Comparison of ENCODE assay signal across 34 cellular contexts in the genomic region with DNA sequence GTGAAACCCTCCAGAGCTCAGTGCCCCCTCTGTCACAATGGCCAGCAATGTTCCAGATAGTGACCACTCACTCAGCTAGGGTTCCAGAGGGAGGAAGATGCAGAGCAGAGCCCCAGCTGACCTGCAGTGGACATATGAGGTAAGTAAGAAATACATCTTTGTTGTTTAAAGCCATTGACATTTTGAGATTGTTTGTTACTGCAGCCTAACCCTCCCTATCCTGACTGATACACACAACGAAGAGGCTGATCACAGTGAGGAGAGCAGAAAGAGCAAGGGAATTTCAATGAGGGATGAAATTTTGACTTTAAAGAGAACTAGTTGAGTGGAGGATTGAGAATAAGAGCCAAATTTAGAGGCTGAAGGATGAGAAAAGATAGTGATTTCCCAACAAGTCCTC. TPM values are rescaled to one million over a fixed set of nuclear protein-coding genes. Genes with fewer than 3 reads are reported as not detected.
"Had no signal": no experiment of that assay in that cellular context is flagged by ENCODE, and none has a peak within 500 bp of the region (broad histone marks: within the 10 kb centered on the region; RNA-seq: fewer than 3 reads in every experiment).

No MANE protein-coding gene starts in this region.

- H3K27me3 ChIP-seq: neutrophil, ovary, spleen, suprapubic skin, thyroid gland, tibial nerve, upper lobe of left lung, vagina had no signal

- H3K27ac Mint-ChIP-seq: naive thymus-derived CD4-positive, alpha-beta T cell; natural killer cell; nephron progenitor cell; progenitor cell of endocrine pancreas; stimulated activated memory B cell treated with anti-CD40 and anti-IgM and Interleukin-4, amounts not matched to agents 10 μg/mL and 1 μg/mL and 100 μg/mL, for 72 hours; stimulated activated naive CD8-positive, alpha-beta T cell treated with anti-CD3 and anti-CD28 coated beads, Interleukin-15, amount 100 ng/mL, for 72 hours had no signal

- DNase-seq: naive thymus-derived CD4-positive, alpha-beta T cell; natural killer cell; nephron progenitor cell; nucleus accumbens; ovary; posterior cingulate gyrus; psoas muscle; right cardiac atrium; spleen; stimulated activated CD4-positive, alpha-beta T cell treated with anti-CD3 and anti-CD28 coated beads, Interleukin-12 subunit alpha, Interleukin-12 subunit beta, amount 100 ng/mL, for 4 hours; stimulated activated CD4-positive, alpha-beta T cell treated with anti-CD3 and anti-CD28 coated beads, Interleukin-1b, Interleukin-23, amount 100 ng/mL, for 48 hours; stimulated activated CD4-positive, alpha-beta T cell treated with anti-CD3 and anti-CD28 coated beads, Interleukin-4, amount 100 ng/mL, for 1 hour; stimulated activated CD4-positive, alpha-beta T cell treated with anti-CD3 and anti-CD28 coated beads, Interleukin-4, amount 100 ng/mL, for 4 hours; stimulated activated CD8-positive, alpha-beta memory T cell treated with anti-CD3 and anti-CD28 coated beads, Interleukin-4, amount 100 ng/mL, for 48 hours; stimulated activated naive CD4-positive, alpha-beta T cell; stimulated activated naive CD8-positive, alpha-beta T cell treated with anti-CD3 and anti-CD28 coated beads, Interleukin-15, amount 100 ng/mL, for 72 hours; stimulated activated naive CD8-positive, alpha-beta T cell treated with anti-CD3 and anti-CD28 coated beads, Interleukin-15, Interleukin-2, amounts not matched to agents 100 U/mL and 50 U/mL, for 24 hours; substantia nigra; thyroid gland; trophoblast cell; upper lobe of left lung had no signal

- FAIRE-seq: urothelium cell line had no signal

- H3K27me3 Mint-ChIP-seq: naive thymus-derived CD4-positive, alpha-beta T cell; progenitor cell of endocrine pancreas; stimulated activated memory B cell treated with anti-CD40 and anti-IgM and Interleukin-4, amounts not matched to agents 10 μg/mL and 1 μg/mL and 100 μg/mL, for 72 hours; stimulated activated naive CD8-positive, alpha-beta T cell treated with anti-CD3 and anti-CD28 coated beads, Interleukin-15, amount 100 ng/mL, for 72 hours had no signal

- H3K36me3 Mint-ChIP-seq: natural killer cell had no signal

- H3K9me3 ChIP-seq: neutrophil, psoas muscle, suprapubic skin, thoracic aorta, thyroid gland, upper lobe of left lung, vagina had no signal

- H3K36me3 ChIP-seq: neutrophil, ovary, thoracic aorta, thyroid gland, upper lobe of left lung, vagina had no signal

- H3K4me3 Mint-ChIP-seq: naive thymus-derived CD4-positive, alpha-beta T cell; natural killer cell; nephron progenitor cell; neural crest cell; stimulated activated memory B cell treated with anti-CD40 and anti-IgM and Interleukin-4, amounts not matched to agents 10 μg/mL and 1 μg/mL and 100 μg/mL, for 72 hours; stimulated activated naive CD8-positive, alpha-beta T cell treated with anti-CD3 and anti-CD28 coated beads, Interleukin-15, amount 100 ng/mL, for 72 hours had no signal

- H3K4me2 ChIP-seq: smooth muscle cell had no signal

- H3K79me2 ChIP-seq: parathyroid adenoma had no signal

- ATAC-seq: naive thymus-derived CD4-positive, alpha-beta T cell; natural killer cell; psoas muscle; right cardiac atrium; sciatic nerve; stimulated activated memory B cell treated with anti-CD40 and anti-IgM and Interleukin-4, amounts not matched to agents 10 μg/mL and 1 μg/mL and 100 μg/mL, for 72 hours; stimulated activated naive CD8-positive, alpha-beta T cell treated with anti-CD3 and anti-CD28 coated beads, Interleukin-15, amount 100 ng/mL, for 72 hours; stimulated activated naive CD8-positive, alpha-beta T cell treated with anti-CD3 and anti-CD28 coated beads, Interleukin-15, Interleukin-2, amounts not matched to agents 100 U/mL and 50 U/mL, for 24 hours had no signal

- H3K4me1 Mint-ChIP-seq: natural killer cell, nephron progenitor cell, neural crest cell had no signal

- H3K9ac ChIP-seq: parathyroid adenoma had no signal

- H3K27ac ChIP-seq: neutrophil, ovary, parathyroid adenoma, psoas muscle, skin epidermis, spleen, suprapubic skin, thoracic aorta, thyroid gland, tibial nerve, upper lobe of left lung, vagina had no signal

- H2AFZ ChIP-seq: parathyroid adenoma had no signal

- H3K4me3 ChIP-seq: ovary, psoas muscle, skin epidermis, smooth muscle cell, spleen, suprapubic skin, thoracic aorta, thyroid gland, tibial nerve, upper lobe of left lung, vagina had no signal

- H3K4me1 ChIP-seq: parathyroid adenoma, psoas muscle, spleen, thyroid gland, tibial nerve, upper lobe of left lung, vagina had no signal

RNA-seq across cellular contexts. Expression of a gene that starts 51.3 kb away (rescaled TPM):
- polyA plus RNA-seq: right cardiac atrium, smooth muscle cell had no signal
